Comparison of ENCODE assay signal across 13 cellular contexts in genomic region chr5:134579284-134579771, GRCh38.
"Had no signal": no experiment of that assay in that cellular context is flagged by ENCODE, and none has a peak within 500 bp of the region (broad histone marks: within the 10 kb centered on the region; RNA-seq: fewer than 3 reads in every experiment).

No MANE protein-coding gene starts in this region.

- H3K27me3 ChIP-seq: gastrocnemius medialis, heart left ventricle had no signal

- H3K27ac ChIP-seq: heart left ventricle, left ventricle myocardium inferior, SK-N-MC had no signal

- DNase-seq: activated CD4-positive, alpha-beta T cell treated with anti-CD3 and anti-CD28 coated beads, Interleukin-2, amount 50 U/mL, for 48 hours; activated CD8-positive, alpha-beta memory T cell treated with anti-CD3 and anti-CD28 coated beads, Interleukin-2, amount 10 ng/mL, durations not matched to agents 7 days and 5 days; activated T-cell treated with anti-CD3 and anti-CD28 coated beads, Interleukin-2, amount 50 U/mL, for 1 hour; erythroblast; gastrocnemius medialis; left ventricle myocardium inferior; mammary epithelial cell; occipital lobe had no signal

- H3K27me3 Mint-ChIP-seq: activated CD8-positive, alpha-beta memory T cell treated with anti-CD3 and anti-CD28 coated beads, Interleukin-2, amount 10 ng/mL, durations not matched to agents 7 days and 5 days; activated naive CD8-positive, alpha-beta T cell; progenitor cell of endocrine pancreas had no signal

- H3K4me3 Mint-ChIP-seq: activated CD8-positive, alpha-beta memory T cell treated with anti-CD3 and anti-CD28 coated beads, Interleukin-2, amount 10 ng/mL, durations not matched to agents 7 days and 5 days; activated naive CD8-positive, alpha-beta T cell had no signal

- H3K4me1 Mint-ChIP-seq: activated CD8-positive, alpha-beta memory T cell treated with anti-CD3 and anti-CD28 coated beads, Interleukin-2, amount 10 ng/mL, durations not matched to agents 7 days and 5 days had no signal

- ATAC-seq: activated CD8-positive, alpha-beta memory T cell treated with anti-CD3 and anti-CD28 coated beads, Interleukin-2, amount 10 ng/mL, durations not matched to agents 7 days and 5 days; gastrocnemius medialis; heart left ventricle had no signal

- H3K9me3 ChIP-seq: gastrocnemius medialis, heart left ventricle, left ventricle myocardium inferior had no signal

- H3K36me3 Mint-ChIP-seq: activated naive CD8-positive, alpha-beta T cell had no signal

- H3K4me3 ChIP-seq: gastrocnemius medialis, heart left ventricle, left ventricle myocardium inferior, SK-N-MC had no signal

- H3K9me3 Mint-ChIP-seq: activated T-helper 2 cell treated with anti-CD3 and anti-CD28 coated beads, Interferon-gamma antibody, Interleukin-2, Interleukin-4, amounts not matched to agents 10 μg/mL and 5 μg/mL and 100 μg/mL, durations not matched to agents 14 hours and 24 hours and 36 hours had no signal

- H3K27ac Mint-ChIP-seq: activated CD8-positive, alpha-beta memory T cell treated with anti-CD3 and anti-CD28 coated beads, Interleukin-2, amount 10 ng/mL, durations not matched to agents 7 days and 5 days; activated T-helper 2 cell treated with anti-CD3 and anti-CD28 coated beads, Interferon-gamma antibody, Interleukin-2, Interleukin-4, amounts not matched to agents 10 μg/mL and 5 μg/mL and 100 μg/mL, durations not matched to agents 14 hours and 24 hours and 36 hours; progenitor cell of endocrine pancreas had no signal
